Comparison of ENCODE assay signal across 21 cellular contexts in the genomic region with DNA sequence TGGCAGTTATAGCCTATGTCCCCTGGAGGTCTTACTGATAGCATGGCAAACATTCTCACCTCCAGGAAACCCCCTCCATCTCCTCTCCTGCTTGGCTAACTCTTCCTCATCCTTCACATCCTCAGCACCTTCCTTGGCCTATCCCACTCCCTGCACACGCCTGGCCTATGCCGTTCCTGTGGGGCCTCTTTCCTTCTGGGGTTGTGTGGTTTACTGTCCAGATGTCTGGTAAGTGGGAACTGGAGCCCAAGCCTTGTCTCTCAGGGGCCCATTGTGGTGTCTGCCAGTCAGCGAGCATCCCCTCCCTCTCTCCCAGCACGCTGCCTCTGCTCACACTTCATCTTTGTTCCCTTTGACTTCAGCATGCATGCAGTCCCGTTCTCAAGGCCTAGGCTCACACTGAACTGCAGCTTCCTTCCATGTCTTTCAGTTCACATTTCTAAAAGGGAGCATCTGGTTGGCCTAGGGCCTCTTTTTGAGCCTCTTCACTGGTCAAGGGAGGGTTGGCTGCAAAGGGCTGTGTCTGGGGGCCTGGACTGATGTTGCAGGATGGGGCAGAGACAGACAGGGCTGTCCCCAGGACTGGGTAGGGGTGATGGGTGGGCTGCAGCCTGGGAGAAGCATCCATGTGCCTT. TPM values are rescaled to one million over a fixed set of nuclear protein-coding genes. Genes with fewer than 3 reads are reported as not detected.
A peak's percentile ranks its signal among the peaks of the same experiment; 100 is the strongest.
DNase-seq lines count a peak whose midpoint lies in the region; ATAC-seq, FAIRE-seq and TF ChIP-seq lines count a peak whose summit lies in the region.
"Had no signal": no experiment of that assay in that cellular context is flagged by ENCODE, and none has a peak within 500 bp of the region (broad histone marks: within the 10 kb centered on the region; RNA-seq: fewer than 3 reads in every experiment).

No MANE protein-coding gene starts in this region.

- H3K4me3 Mint-ChIP-seq in stimulated activated memory B cell treated with anti-CD40 and anti-IgM and Interleukin-4, amounts not matched to agents 10 μg/mL and 1 μg/mL and 100 μg/mL, for 72 hours = no peak overlapping the region
- H3K4me3 Mint-ChIP-seq: CD4-positive, CD25-positive, alpha-beta regulatory T cell; CD8-positive, alpha-beta memory T cell; GM23338; H9 had no signal

- TF ChIP-seq CTCF in foreskin fibroblast (IDR thresholded peaks at IDR 0.05; ENCODE audit: low read depth, low read length) = no peak

- no peak for DNase-seq in HTR-8/SVneo (ENCODE audit: insufficient read length, low spot score)
- no peak for DNase-seq in mesendoderm
- DNase-seq in foreskin fibroblast = no peak
- no peak for DNase-seq in DMS79 treated with DMSO at 0.1 percent for 48 hours (lab: John Stamatoyannopoulos, UW)
- DNase-seq: 8988T; C1 segment of cervical spinal cord; CD4-positive, CD25-positive, alpha-beta regulatory T cell; CD8-positive, alpha-beta memory T cell; COR-L47; DMS 273 treated with DMSO at 0.1 percent for 48 hours; DMS53; H9 had no signal

- no peaks in the 10 kb centered on the region for H3K9me3 Mint-ChIP-seq in stimulated activated memory B cell treated with anti-CD40 and anti-IgM and Interleukin-4, amounts not matched to agents 10 μg/mL and 1 μg/mL and 100 μg/mL, for 72 hours
- H3K9me3 Mint-ChIP-seq: CD4-positive, CD25-positive, alpha-beta regulatory T cell; CD8-positive, alpha-beta memory T cell; GM23338; H9; IgD-negative memory B cell had no signal

- no peak overlapping the region for H2AK5ac ChIP-seq in mesendoderm (ENCODE audit: low read length)

- H3K27me3 ChIP-seq in BLaER1 (0 out of 2 replicates have a peak, but pooled peaks cover 5% of the 10 kb centered on the region), mesendoderm (ENCODE audit: insufficient read depth, low read length, poor library complexity) (no peaks in the 10 kb centered on the region)

- ATAC-seq in stimulated activated memory B cell treated with anti-CD40 and anti-IgM and Interleukin-4, amounts not matched to agents 10 μg/mL and 1 μg/mL and 100 μg/mL, for 72 hours = peak; percentile 11
- ATAC-seq in GM21576 (IDR thresholded peaks at IDR 0.05; ENCODE audit: unreplicated experiment) = no peak
- ATAC-seq: GM23338, HepG2 had no signal

- H3K4me3 ChIP-seq in BLaER1 (no peak overlapping the region), mesendoderm (ENCODE audit: low read length) (no peak overlapping the region), foreskin fibroblast (ENCODE audit: low read depth in 1 of 2, low read length in 2 of 2) (no peak overlapping the region)
- H3K4me3 ChIP-seq: GM23338 had no signal

- H3K36me3 ChIP-seq in BLaER1 = no peaks in the 10 kb centered on the region
- no peaks in the 10 kb centered on the region for H3K36me3 ChIP-seq in mesendoderm (ENCODE audit: control insufficient read depth, insufficient read depth, low read length)

- H3K9ac ChIP-seq in BLaER1 (no peak overlapping the region), mesendoderm (ENCODE audit: low read length) (no peak overlapping the region)

- H2BK5ac ChIP-seq in mesendoderm (ENCODE audit: low read length) = peak overlapping the region; percentile 77

- H3K27ac Mint-ChIP-seq in stimulated activated memory B cell treated with anti-CD40 and anti-IgM and Interleukin-4, amounts not matched to agents 10 μg/mL and 1 μg/mL and 100 μg/mL, for 72 hours = no peak overlapping the region
- H3K27ac Mint-ChIP-seq: CD4-positive, CD25-positive, alpha-beta regulatory T cell; CD8-positive, alpha-beta memory T cell; GM23338; H9 had no signal

- H3K27ac ChIP-seq in BLaER1 (no peak overlapping the region), mesendoderm (ENCODE audit: low read depth, low read length) (no peak overlapping the region)

- no peak overlapping the region for H2BK15ac ChIP-seq in mesendoderm (replicated peaks; ENCODE audit: low read depth)

- no peak overlapping the region for H3K18ac ChIP-seq in mesendoderm (ENCODE audit: low read length)

- H4K8ac ChIP-seq in mesendoderm (ENCODE audit: low read depth, low read length) = no peak overlapping the region

- no peaks in the 10 kb centered on the region for H3K79me2 ChIP-seq in mesendoderm (ENCODE audit: control insufficient read depth, insufficient read depth, low read length)

- H3K4me1 Mint-ChIP-seq in stimulated activated memory B cell treated with anti-CD40 and anti-IgM and Interleukin-4, amounts not matched to agents 10 μg/mL and 1 μg/mL and 100 μg/mL, for 72 hours = peaks cover 6% of the 10 kb centered on the region

- H3K27me3 Mint-ChIP-seq in stimulated activated memory B cell treated with anti-CD40 and anti-IgM and Interleukin-4, amounts not matched to agents 10 μg/mL and 1 μg/mL and 100 μg/mL, for 72 hours = peaks cover 65% of the 10 kb centered on the region

- no peaks in the 10 kb centered on the region for H4K20me1 ChIP-seq in BLaER1

- H3K36me3 Mint-ChIP-seq in stimulated activated memory B cell treated with anti-CD40 and anti-IgM and Interleukin-4, amounts not matched to agents 10 μg/mL and 1 μg/mL and 100 μg/mL, for 72 hours = no peaks in the 10 kb centered on the region
- H3K36me3 Mint-ChIP-seq: CD4-positive, CD25-positive, alpha-beta regulatory T cell; CD8-positive, alpha-beta memory T cell; IgD-negative memory B cell had no signal

- H3K9me3 ChIP-seq in BLaER1 = no peaks in the 10 kb centered on the region

- H4K5ac ChIP-seq in mesendoderm (ENCODE audit: low read length) = no peak overlapping the region

- no peak overlapping the region for H2BK120ac ChIP-seq in mesendoderm (ENCODE audit: low read depth, low read length)

- no CpG with 5 or more reads among the region's 5 CpGs for WGBS in mesendoderm (ENCODE audit: extremely low coverage, insufficient coverage, low lambda C conversion rate)

- H3K23ac ChIP-seq in mesendoderm (ENCODE audit: low read length) = no peak overlapping the region

- FAIRE-seq in HTR-8/SVneo (lab: Jason Lieb, UNC) = peak; percentile 62
- FAIRE-seq: G401.6, GM12891, HepG2 had no signal

- H3K4me1 ChIP-seq in BLaER1 (peaks cover 18% of the 10 kb centered on the region), mesendoderm (ENCODE audit: control insufficient read depth, low read depth, low read length) (peaks cover 3% of the 10 kb centered on the region)

- no peak overlapping the region for H3K4ac ChIP-seq in mesendoderm (ENCODE audit: low read depth, low read length)

- H3K4me2 ChIP-seq in BLaER1 = peak overlapping the region; percentile 45
- no peak overlapping the region for H3K4me2 ChIP-seq in mesendoderm (ENCODE audit: low read length)
- H3K4me2 ChIP-seq: GM23338 had no signal

- peak overlapping the region; percentile 17 for H3K56ac ChIP-seq in mesendoderm (ENCODE audit: low read length)

- no peaks in the 10 kb centered on the region for H3K79me1 ChIP-seq in mesendoderm (ENCODE audit: low read length)

RNA-seq across cellular contexts. Expression of gene SPR, which starts 13.1 kb away (rescaled TPM):
- polyA plus RNA-seq in mesendoderm (2013, experiment 1 of 2) = 2.6 TPM
- polyA plus RNA-seq in mesendoderm (2013, experiment 2 of 2) = 2.6 TPM
- polyA plus RNA-seq: IgD-negative memory B cell had no signal

RNA-seq across cellular contexts. Expression of gene EMX1, which starts 17.0 kb away (rescaled TPM):
- polyA plus RNA-seq in mesendoderm (2013, experiment 1 of 2) = 0.15 TPM
- 0.35 TPM for polyA plus RNA-seq in mesendoderm (2013, experiment 2 of 2)
- polyA plus RNA-seq: AG04450; CD4-positive, CD25-positive, alpha-beta regulatory T cell; CD8-positive, alpha-beta memory T cell; IgD-negative memory B cell had no signal
